In the genomic region with DNA sequence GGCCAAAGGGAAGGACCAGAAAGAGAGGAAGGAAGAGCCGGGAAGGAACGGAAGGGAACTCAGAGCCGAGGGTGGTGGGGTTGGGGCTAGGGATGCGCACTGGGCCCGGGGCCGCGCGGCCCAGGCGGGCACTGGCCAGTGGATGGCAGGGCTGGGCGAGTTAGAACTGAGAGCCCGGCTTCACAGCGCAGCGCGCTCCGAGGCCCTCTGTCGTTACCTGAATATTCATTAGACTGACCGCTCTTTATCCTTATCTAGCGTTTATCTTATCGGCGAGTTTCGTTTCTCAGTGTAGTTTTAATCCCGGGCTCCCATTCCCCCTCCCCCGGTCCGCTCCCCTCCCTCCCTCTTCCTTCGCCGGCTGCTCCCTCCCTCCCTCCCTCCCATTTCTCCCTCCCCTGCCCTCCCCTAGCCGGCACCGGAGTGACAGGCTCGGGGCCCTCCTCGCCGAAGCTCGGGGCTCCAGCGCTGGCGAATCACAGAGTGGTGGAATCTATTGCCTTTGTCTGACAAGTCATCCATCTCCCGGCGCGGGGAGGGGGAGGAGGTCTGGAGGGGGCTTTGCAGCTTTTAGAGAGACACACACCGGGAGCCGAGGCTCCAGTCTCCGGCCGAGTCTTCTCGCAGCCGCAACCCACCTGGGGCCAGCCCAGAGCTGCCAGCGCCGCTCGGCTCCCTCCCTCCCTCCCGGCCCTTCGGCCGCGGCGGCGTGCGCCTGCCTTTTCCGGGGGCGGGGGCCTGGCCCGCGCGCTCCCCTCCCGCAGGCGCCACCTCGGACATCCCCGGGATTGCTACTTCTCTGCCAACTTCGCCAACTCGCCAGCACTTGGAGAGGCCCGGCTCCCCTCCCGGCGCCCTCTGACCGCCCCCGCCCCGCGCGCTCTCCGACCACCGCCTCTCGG, we compare ENCODE assay signal across 8 cellular contexts. TPM values are rescaled to one million over a fixed set of nuclear protein-coding genes. Genes with fewer than 3 reads are reported as not detected.
DNase-seq lines count a peak whose midpoint lies in the region; ATAC-seq and TF ChIP-seq lines count a peak whose summit lies in the region.

A gene (plus strand): TSS at position 603 of the 902 bp plus-strand sequence. CDS start 679 bp downstream, outside the sequence.

- no peak within 1 kb of the TSS for H2AFZ ChIP-seq in OCI-LY7 (ENCODE audit: low read length)

- no peak for DNase-seq in CD8-positive, alpha-beta T cell
- DNase-seq in natural killer cell (no peak), OCI-LY7 (ENCODE audit: low spot score) (no peak), MV-4-11 (lab: John Stamatoyannopoulos, UW) (no peak)
- DNase-seq in stimulated activated CD4-positive, alpha-beta T cell treated with anti-CD3 and anti-CD28 coated beads, Interleukin-12 subunit alpha, Interleukin-12 subunit beta, amount 100 ng/mL, for 4 hours = no peak
- no peak for DNase-seq in stimulated activated CD4-positive, alpha-beta T cell treated with anti-CD3 and anti-CD28 coated beads, Interleukin-1b, Interleukin-23, amount 100 ng/mL, for 48 hours

- ATAC-seq in CD8-positive, alpha-beta T cell = no peak
- no peak for ATAC-seq in natural killer cell

- no peaks in the 10 kb centered on the region for H3K36me3 Mint-ChIP-seq in CD8-positive, alpha-beta T cell
- H3K36me3 Mint-ChIP-seq in brain = no peaks in the 10 kb centered on the region
- peaks cover 7% of the 10 kb centered on the region for H3K36me3 Mint-ChIP-seq in natural killer cell

- intact Hi-C loops in CD8-positive, alpha-beta T cell (cut with DNase I, micrococcal nuclease) = loop anchor here (5.0 to 10.0 kb wide), 2 partner anchors 73 to 310 kb away; no protein-coding TSS in a partner anchor
- intact Hi-C loops in natural killer cell (cut with micrococcal nuclease) (no loop called here), OCI-LY7 (cut with micrococcal nuclease; ENCODE audit: unreplicated experiment) (loop anchor here (5.0 kb wide), 2 partner anchors 132 to 313 kb away; no protein-coding TSS in a partner anchor)

- POLR2A ChIA-PET in CD8-positive, alpha-beta T cell (lab: Charles Lee) = no interaction called here
- POLR2A ChIA-PET in OCI-LY7 (lab: Charles Lee) = no interaction called here

- BruUV-seq in OCI-LY7 (replicated peaks; lab: Mats Ljungman, UMichigan) = no TSS peak

- no peak within 1 kb of the TSS for H3K27ac ChIP-seq in CD8-positive, alpha-beta T cell (ENCODE audit: low read depth, low read length)
- H3K27ac ChIP-seq in HUES64 (ENCODE audit: low read depth, low read length) (no peak within 1 kb of the TSS), OCI-LY7 (ENCODE audit: low read depth, low read length, poor library complexity, severe bottlenecking) (no peak within 1 kb of the TSS)

- H3K9me3 Mint-ChIP-seq in CD8-positive, alpha-beta T cell = no peaks in the 10 kb centered on the region
- H3K9me3 Mint-ChIP-seq in brain (peaks cover 0 to 9% (median 0%) of the 10 kb centered on the region in 5 experiments), natural killer cell (no peaks in the 10 kb centered on the region)

- no peak within 1 kb of the TSS for H3K9ac ChIP-seq in HUES64 (ENCODE audit: low read depth, low read length)

- peaks cover 42% of the 10 kb centered on the region for H3K4me1 Mint-ChIP-seq in CD8-positive, alpha-beta T cell (ENCODE audit: low read depth)
- H3K4me1 Mint-ChIP-seq in brain (peaks cover 56% of the 10 kb centered on the region), natural killer cell (peaks cover 12 to 25% of the 10 kb centered on the region in 2 donors)

- TF ChIP-seq CTCF in CD8-positive, alpha-beta T cell (IDR thresholded peaks at IDR 0.05) = no peak
- TF ChIP-seq CTCF in brain (conservative IDR thresholded peaks at IDR 0.05) (no peak), natural killer cell (IDR thresholded peaks at IDR 0.05) (no peak), OCI-LY7 (conservative IDR thresholded peaks at IDR 0.05; ENCODE audit: low read length) (no peak)

- WGBS in HUES64 = under 1% methylated on average over 75 of the region's 75 CpGs

- H3K27me3 Mint-ChIP-seq in CD8-positive, alpha-beta T cell (ENCODE audit: low read depth) = peaks cover 71% of the 10 kb centered on the region
- H3K27me3 Mint-ChIP-seq in brain (peaks cover 99% of the 10 kb centered on the region), natural killer cell (ENCODE audit: low read depth in 2 of 2) (peaks cover 64 to 67% of the 10 kb centered on the region in 2 donors)

- no peak within 1 kb of the TSS for H3K4me2 ChIP-seq in OCI-LY7 (ENCODE audit: low read length)

- no peaks in the 10 kb centered on the region for H3K36me3 ChIP-seq in CD8-positive, alpha-beta T cell (ENCODE audit: insufficient read depth, low read length)
- H3K36me3 ChIP-seq in HUES64 (ENCODE audit: insufficient read depth, low read length) (no peaks in the 10 kb centered on the region), OCI-LY7 (ENCODE audit: insufficient read depth, low read length) (no peaks in the 10 kb centered on the region)

- peaks cover 56% of the 10 kb centered on the region for H3K4me1 ChIP-seq in CD8-positive, alpha-beta T cell (ENCODE audit: insufficient read depth, low read length)
- H3K4me1 ChIP-seq in HUES64 (ENCODE audit: insufficient read depth, low read length) = peaks cover 37% of the 10 kb centered on the region
- no peaks in the 10 kb centered on the region for H3K4me1 ChIP-seq in OCI-LY7 (ENCODE audit: insufficient read depth, low read length, poor library complexity, severe bottlenecking)

- H3K27me3 ChIP-seq in CD8-positive, alpha-beta T cell (ENCODE audit: insufficient read depth, low read length) = peaks cover 69% of the 10 kb centered on the region
- H3K27me3 ChIP-seq in HUES64 (ENCODE audit: insufficient read depth, low read length) = peaks cover 100% of the 10 kb centered on the region

- H4K20me1 ChIP-seq in OCI-LY7 (ENCODE audit: insufficient read depth, low read length) = 0 out of 2 replicates have a peak, but pooled peaks cover 4% of the 10 kb centered on the region

- H3K79me2 ChIP-seq in OCI-LY7 (ENCODE audit: insufficient read depth, low read depth, low read length) = no peaks in the 10 kb centered on the region

- H3K27ac Mint-ChIP-seq in CD8-positive, alpha-beta T cell = no peak within 1 kb of the TSS
- H3K27ac Mint-ChIP-seq in brain (peak within 1 kb of the TSS in 2 of 5 experiments; percentile 14 to 78), natural killer cell (no peak within 1 kb of the TSS)

- H3K9me3 ChIP-seq in CD8-positive, alpha-beta T cell (ENCODE audit: low read length) = no peaks in the 10 kb centered on the region
- H3K9me3 ChIP-seq in HUES64 (ENCODE audit: insufficient read depth, low read depth, low read length) (no peaks in the 10 kb centered on the region), OCI-LY7 (ENCODE audit: low read length) (no peaks in the 10 kb centered on the region)

- H3K9me2 ChIP-seq in OCI-LY7 (ENCODE audit: insufficient read depth, low read length) = no peaks in the 10 kb centered on the region

- CTCF ChIA-PET in CD8-positive, alpha-beta T cell (lab: Charles Lee) = interaction anchor here (2.1 kb wide), 1 partner anchor 17 kb away, joined by 10 read pairs; no protein-coding TSS in a partner anchor
- CTCF ChIA-PET in OCI-LY7 (lab: Charles Lee; ENCODE audit: unreplicated experiment) = no interaction called here

- H3K4me3 Mint-ChIP-seq in CD8-positive, alpha-beta T cell = peak within 1 kb of the TSS; percentile 15
- H3K4me3 Mint-ChIP-seq in brain (peak within 1 kb of the TSS; percentile 41 to 88 (median 77)), natural killer cell (peak within 1 kb of the TSS; percentile 37)

- H3K4me3 ChIP-seq in CD8-positive, alpha-beta T cell (ENCODE audit: low read depth, low read length) = no peak within 1 kb of the TSS
- peak within 1 kb of the TSS; percentile 40 for H3K4me3 ChIP-seq in HUES64 (ENCODE audit: low read length)
- H3K4me3 ChIP-seq in OCI-LY7 (ENCODE audit: low read depth, low read length, poor library complexity, severe bottlenecking) = no peak within 1 kb of the TSS

RNA-seq across cellular contexts. Expression of the gene that starts here (rescaled TPM):
- total RNA-seq in CD8-positive, alpha-beta T cell = not detected
- polyA plus RNA-seq in HUES64 (2013, experiment 1 of 2) = 1.3 TPM
- polyA plus RNA-seq in HUES64 (2013, experiment 2 of 2) = 1.5 TPM
- not detected for polyA plus RNA-seq in brain (ENCODE audit: insufficient read depth, low read depth, low replicate concordance)
- not detected for total RNA-seq in natural killer cell
- total RNA-seq in OCI-LY7 (2014; rRNA removed; shearing (Covaris generic)) = not detected in 2 replicates
- not detected in 2 replicates for total RNA-seq in OCI-LY7 (2022)

Comparison
In these comparisons a context has a peak if more than half of its experiments do, and no peak if none do; other contexts are left out.
1. H3K4me3 Mint-ChIP-seq: peak in every context shown above with its lines; median percentile 77 in brain; 37 in natural killer cell; 15 in CD8-positive, alpha-beta T cell.